Comparison of ENCODE assay signal across 27 cellular contexts in the genomic region with DNA sequence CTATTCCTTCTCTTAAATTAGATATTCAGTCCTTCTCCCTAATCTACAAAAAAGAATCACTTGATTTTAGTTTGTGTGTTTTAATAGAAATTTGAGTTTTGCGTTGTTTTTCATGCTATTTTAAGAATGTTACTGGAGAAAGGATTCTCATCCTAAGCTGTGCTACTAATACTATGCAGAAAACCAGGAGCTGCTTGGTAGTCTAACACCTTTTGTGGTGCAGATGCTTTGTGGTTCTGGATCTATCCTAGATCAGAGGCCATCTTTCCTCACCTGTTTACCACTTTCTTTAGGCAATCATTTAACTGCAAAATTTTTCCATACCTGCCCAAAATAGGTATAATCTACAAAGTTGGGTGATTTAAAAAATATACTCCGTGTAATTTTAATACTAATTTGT.
"Had no signal": no experiment of that assay in that cellular context is flagged by ENCODE, and none has a peak within 500 bp of the region (broad histone marks: within the 10 kb centered on the region; RNA-seq: fewer than 3 reads in every experiment).

No MANE protein-coding gene starts in this region.

- H3K4me3 Mint-ChIP-seq: dendritic cell treated with granulocyte-macrophage colony-stimulating factor and Interleukin-4, amounts not matched to agents 40 ng/mL and 50 ng/mL, for 4 days; effector memory CD8-positive, alpha-beta T cell; endodermal cell; immature natural killer cell; naive thymus-derived CD4-positive, alpha-beta T cell had no signal

- H3K36me3 ChIP-seq: colonic mucosa, esophagus squamous epithelium, gastrocnemius medialis, heart right ventricle, left lung, lower lobe of right lung had no signal

- FAIRE-seq: endometrium, keratinocyte had no signal

- ATAC-seq: effector memory CD8-positive, alpha-beta T cell; esophagus mucosa; gastrocnemius medialis; heart right ventricle; left cardiac atrium; left lung; left ventricle myocardium superior; lower lobe of right lung; naive thymus-derived CD4-positive, alpha-beta T cell had no signal

- H3K4me1 ChIP-seq: colonic mucosa, esophagus squamous epithelium, gastrocnemius medialis, heart right ventricle, left lung, lower lobe of right lung had no signal

- H3K27me3 ChIP-seq: colonic mucosa, esophagus squamous epithelium, gastrocnemius medialis, heart right ventricle, left lung had no signal

- H3K4me3 ChIP-seq: colonic mucosa, esophagus squamous epithelium, gastrocnemius medialis, heart right ventricle, left lung, lower lobe of right lung had no signal

- DNase-seq: colonic mucosa; cortex of kidney; effector CD8-positive, alpha-beta T cell; effector memory CD8-positive, alpha-beta T cell; endodermal cell; erythroblast; esophagus squamous epithelium; foreskin fibroblast; foreskin melanocyte; gastrocnemius medialis; glutamatergic neuron; head of caudate nucleus; heart right ventricle; hippocampal formation; immature natural killer cell; left cardiac atrium; left lung; left ventricle myocardium superior; lower lobe of right lung; mesenchymal stem cell; midbrain; naive thymus-derived CD4-positive, alpha-beta T cell had no signal

- H3K4me1 Mint-ChIP-seq: immature natural killer cell; naive thymus-derived CD4-positive, alpha-beta T cell had no signal

- H3K27ac Mint-ChIP-seq: dendritic cell treated with granulocyte-macrophage colony-stimulating factor and Interleukin-4, amounts not matched to agents 40 ng/mL and 50 ng/mL, for 4 days; effector memory CD8-positive, alpha-beta T cell; endodermal cell; immature natural killer cell; naive thymus-derived CD4-positive, alpha-beta T cell had no signal

- H3K9me3 Mint-ChIP-seq: dendritic cell treated with granulocyte-macrophage colony-stimulating factor and Interleukin-4, amounts not matched to agents 40 ng/mL and 50 ng/mL, for 4 days; effector memory CD8-positive, alpha-beta T cell; endodermal cell had no signal

- H3K36me3 Mint-ChIP-seq: immature natural killer cell; naive thymus-derived CD4-positive, alpha-beta T cell had no signal

- H3K9me3 ChIP-seq: colonic mucosa, esophagus squamous epithelium, gastrocnemius medialis, heart right ventricle, left lung, lower lobe of right lung had no signal

- H3K27me3 Mint-ChIP-seq: dendritic cell treated with granulocyte-macrophage colony-stimulating factor and Interleukin-4, amounts not matched to agents 40 ng/mL and 50 ng/mL, for 4 days; effector memory CD8-positive, alpha-beta T cell; naive thymus-derived CD4-positive, alpha-beta T cell had no signal

- H3K27ac ChIP-seq: colonic mucosa, epithelial cell of prostate, esophagus squamous epithelium, gastrocnemius medialis, heart right ventricle, left lung, lower lobe of right lung had no signal
